In the genomic region with DNA sequence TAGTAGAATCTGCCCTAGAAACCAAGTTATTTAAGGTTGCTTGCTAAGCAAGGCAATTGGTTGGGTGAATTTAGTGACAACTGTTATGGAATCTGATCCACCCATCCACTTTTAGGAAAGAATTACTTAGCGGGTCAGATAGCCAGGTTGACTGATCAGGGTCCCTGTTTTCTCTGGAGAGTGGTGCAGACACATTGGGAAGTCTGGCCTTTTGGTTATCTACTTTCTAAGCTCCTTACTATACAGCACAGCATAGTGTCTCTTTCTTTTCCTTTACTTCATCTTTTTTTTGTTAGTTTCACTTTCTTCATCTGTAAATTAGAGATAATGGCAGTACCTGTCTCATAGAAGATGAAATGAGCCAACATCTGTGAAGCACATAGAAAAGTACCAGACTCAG, we compare ENCODE assay signal across 11 cellular contexts. TPM values are rescaled to one million over a fixed set of nuclear protein-coding genes. Genes with fewer than 3 reads are reported as not detected.
DNase-seq lines count a peak whose midpoint lies in the region; ATAC-seq and TF ChIP-seq lines count a peak whose summit lies in the region.
"Had no signal": no experiment of that assay in that cellular context is flagged by ENCODE, and none has a peak within 500 bp of the region (broad histone marks: within the 10 kb centered on the region; RNA-seq: fewer than 3 reads in every experiment).

No MANE protein-coding gene starts in this region.

- H3K79me2 ChIP-seq in GM23248 (ENCODE audit: insufficient read depth) (peaks cover 76% of the 10 kb centered on the region), GM23338 (replicated peaks; ENCODE audit: insufficient read depth) (no peaks in the 10 kb centered on the region)

- H3K36me3 ChIP-seq in GM23248 (ENCODE audit: low read depth) (no peaks in the 10 kb centered on the region), heart left ventricle (peaks cover 0 to 25% (median 16%) of the 10 kb centered on the region in 9 donors), skeletal muscle tissue (ENCODE audit: control insufficient read depth in 3 of 3, insufficient read depth in 3 of 3, low read length in 3 of 3) (peaks cover 3 to 13% (median 7%) of the 10 kb centered on the region in 3 donors), GM23338 (ENCODE audit: insufficient read depth) (no peaks in the 10 kb centered on the region)

- peak overlapping the region; percentile 96 for H3K27ac ChIP-seq in GM23248
- H3K27ac ChIP-seq in heart left ventricle = peak overlapping the region in 11 of 12 donors; percentile 1 to 70 (median 49)
- H3K27ac ChIP-seq in skeletal muscle tissue (ENCODE audit: low read depth, low read length) = peak overlapping the region; percentile 72
- H3K27ac ChIP-seq in GM23338 (ENCODE audit: low read depth) = no peak overlapping the region

- H4K20me1 ChIP-seq in GM23248 (ENCODE audit: insufficient read depth) (no peaks in the 10 kb centered on the region), GM23338 (replicated peaks; ENCODE audit: insufficient read depth) (no peaks in the 10 kb centered on the region)

- TF ChIP-seq POLR2A in heart left ventricle (IDR thresholded peaks at IDR 0.05) = no peak

- in situ Hi-C loops in GM23248 (cut with MboI) = no loop called here

- peaks cover 36% of the 10 kb centered on the region for H3F3A ChIP-seq in GM23248 (ENCODE audit: insufficient read depth)
- H3F3A ChIP-seq in GM23338 (replicated peaks; ENCODE audit: low read depth) = no peaks in the 10 kb centered on the region

- WGBS in GM23248 (ENCODE audit: low coverage in 1 of 2, low lambda C conversion rate in 2 of 2, missing lambda C conversion rate in 2 of 2), 2 experiments = 41 to 42% methylated on average over 1 of the region's 1 CpG
- WGBS in heart left ventricle, 4 donors = 38 to 47% (median 43%) methylated on average over 1 of the region's 1 CpG

- H3K4me1 ChIP-seq in GM23248 (ENCODE audit: insufficient read depth) = peaks cover 37% of the 10 kb centered on the region
- peaks cover 8 to 55% (median 39%) of the 10 kb centered on the region in 12 donors for H3K4me1 ChIP-seq in heart left ventricle
- H3K4me1 ChIP-seq in skeletal muscle tissue (ENCODE audit: control insufficient read depth in 3 of 3, insufficient read depth in 3 of 3, low read length in 3 of 3) = peaks cover 17 to 31% (median 29%) of the 10 kb centered on the region in 3 donors
- peaks cover 21% of the 10 kb centered on the region for H3K4me1 ChIP-seq in GM23338 (ENCODE audit: insufficient read depth)

- no peak for DNase-seq in GM23248
- no peak for DNase-seq in heart left ventricle
- DNase-seq in SHP77 (lab: John Stamatoyannopoulos, UW) = no peak
- DNase-seq in NCI-H1436 (lab: John Stamatoyannopoulos, UW) = no peak
- DNase-seq in GM23338 (ENCODE audit: low spot score) = no peak
- DNase-seq: activated CD8-positive, alpha-beta memory T cell treated with anti-CD3 and anti-CD28 coated beads, Interleukin-2, amount 50 U/mL, for 4 hours; mesendoderm; stimulated activated CD4-positive, alpha-beta T cell treated with anti-CD3 and anti-CD28 coated beads, Interleukin-1b, Interleukin-23, amount 100 ng/mL, for 48 hours had no signal

- ATAC-seq in heart left ventricle (peak in 3 of 4 donors; percentile 14 to 29 (median 28)), GM18520 (IDR thresholded peaks at IDR 0.05; ENCODE audit: unreplicated experiment) (no peak), GM23338 (no peak)

- peak overlapping the region; percentile 76 for H3K4me2 ChIP-seq in GM23248 (ENCODE audit: unreplicated experiment)
- H3K4me2 ChIP-seq in GM23338 = no peak overlapping the region

- H3K4me1 Mint-ChIP-seq in GM23338 = peaks cover 33% of the 10 kb centered on the region

- no peaks in the 10 kb centered on the region for H3K27me3 ChIP-seq in GM23248 (replicated peaks; ENCODE audit: insufficient read depth)
- H3K27me3 ChIP-seq in heart left ventricle = no peaks in the 10 kb centered on the region
- H3K27me3 ChIP-seq in skeletal muscle tissue (ENCODE audit: control insufficient read depth in 3 of 3, insufficient read depth in 3 of 3, low read length in 3 of 3) = no peaks in the 10 kb centered on the region
- H3K27me3 ChIP-seq in GM23338 (ENCODE audit: insufficient read depth) = peaks cover 9% of the 10 kb centered on the region

- H3K36me3 Mint-ChIP-seq in GM23338 (ENCODE audit: low read depth) = no peaks in the 10 kb centered on the region

- intact Hi-C loops in heart left ventricle (cut with DNase I) = loop anchor here in 4 of 10 donors (10.0 kb wide), 4 partner anchors 55 to 515 kb away; a partner anchor contains a TSS

- H3K27ac Mint-ChIP-seq in GM23338 = no peak overlapping the region

- no peak overlapping the region for H2AFZ ChIP-seq in GM23248
- no peak overlapping the region for H2AFZ ChIP-seq in GM23338

- H3K9ac ChIP-seq in GM23248 (peak overlapping the region; percentile 71), skeletal muscle tissue (ENCODE audit: low read depth in 1 of 3, low read length in 3 of 3) (peak overlapping the region in 1 of 3 donors; percentile 50)

- H3K27me3 Mint-ChIP-seq in GM23338 (ENCODE audit: insufficient read depth, low read depth, poor library complexity) = peaks cover 1% of the 10 kb centered on the region

- H3K4me3 ChIP-seq in GM23248 = peak overlapping the region; percentile 53
- H3K4me3 ChIP-seq in WI38 (ENCODE audit: low read depth, low read length) = peak overlapping the region; percentile 34
- peak overlapping the region in 4 of 12 donors; percentile 0 to 19 (median 10) for H3K4me3 ChIP-seq in heart left ventricle
- H3K4me3 ChIP-seq in skeletal muscle tissue (ENCODE audit: low read length in 3 of 3) = no peak overlapping the region
- H3K4me3 ChIP-seq in GM23338 = no peak overlapping the region

- no peak overlapping the region for H3K4me3 Mint-ChIP-seq in GM23338

- H3K9me3 ChIP-seq in GM23248 (ENCODE audit: low read depth) = no peaks in the 10 kb centered on the region
- no peaks in the 10 kb centered on the region for H3K9me3 ChIP-seq in heart left ventricle
- H3K9me3 ChIP-seq in skeletal muscle tissue (ENCODE audit: control insufficient read depth in 3 of 3, low read length in 3 of 3) = no peaks in the 10 kb centered on the region

- TF ChIP-seq CTCF in WI38 (IDR thresholded peaks at IDR 0.05; ENCODE audit: low read depth, low read length) (no peak), heart left ventricle (IDR thresholded peaks at IDR 0.05) (no peak), GM23338 (conservative IDR thresholded peaks at IDR 0.05; ENCODE audit: low read depth in 2 of 2) (no peak)

- H3K9me2 ChIP-seq in GM23248 (ENCODE audit: insufficient read depth) = no peaks in the 10 kb centered on the region
- H3K9me2 ChIP-seq in GM23338 (ENCODE audit: insufficient read depth) = no peaks in the 10 kb centered on the region

- H3K9me3 Mint-ChIP-seq in GM23338 = no peaks in the 10 kb centered on the region; the same call in 2 of the 3 replicates

TF ChIP-seq in GM23338, 12 proteins besides CTCF, POLR2A, EP300 and RAD21:
- no peak for TF ChIP-seq ZNF331 (CRISPR knock-in tag; IDR thresholded peaks at IDR 0.05; ENCODE audit: low read depth)
- no peak for TF ChIP-seq EZH2phosphoT487 (IDR thresholded peaks at IDR 0.05; ENCODE audit: unreplicated experiment)
- TF ChIP-seq ZNF114 (CRISPR knock-in tag; IDR thresholded peaks at IDR 0.05) = no peak
TF ChIP-seq in GM23338: peak in this region for 0.

RNA-seq across cellular contexts. Expression of a gene that starts 7.4 kb away (rescaled TPM):
- 18.0 and 27.6 TPM in 2 replicates for total RNA-seq in GM23248 (2014; rRNA removed; shearing (Covaris generic))
- 22.7 and 25.8 TPM in 2 replicates for polyA plus RNA-seq in GM23248 (2016; fragmentation: Nextera tagmentation; extraction: Ambion mirVana)
- total RNA-seq in heart left ventricle = 10 to 100 TPM; 32.2 to 66.6 (median 48.9) TPM
- 10 to 100 TPM; 10.4 to 34.9 TPM for polyA plus RNA-seq in heart left ventricle
- 16.7 TPM for total RNA-seq in skeletal muscle tissue
- total RNA-seq in GM23338 (2014; rRNA removed; shearing (Covaris generic)) = 2.4 and 2.6 TPM in 2 replicates
- 2.2 and 3.1 TPM in 2 replicates for polyA plus RNA-seq in GM23338 (2016; fragmentation: Nextera tagmentation; extraction: Ambion mirVana)

Comparison
In these comparisons a context has a peak if more than half of its experiments do, and no peak if none do; other contexts are left out.
1. H3K4me3 ChIP-seq: peak in GM23248 (single experiment) and WI38 (single experiment); none in skeletal muscle tissue (0 of 3) and GM23338 (single experiment).
2. ATAC-seq: peak in heart left ventricle (3 of 4); none in GM18520 (single experiment) and GM23338 (single experiment).